1 cellular context compared by ENCODE assay signal in the genomic region with DNA sequence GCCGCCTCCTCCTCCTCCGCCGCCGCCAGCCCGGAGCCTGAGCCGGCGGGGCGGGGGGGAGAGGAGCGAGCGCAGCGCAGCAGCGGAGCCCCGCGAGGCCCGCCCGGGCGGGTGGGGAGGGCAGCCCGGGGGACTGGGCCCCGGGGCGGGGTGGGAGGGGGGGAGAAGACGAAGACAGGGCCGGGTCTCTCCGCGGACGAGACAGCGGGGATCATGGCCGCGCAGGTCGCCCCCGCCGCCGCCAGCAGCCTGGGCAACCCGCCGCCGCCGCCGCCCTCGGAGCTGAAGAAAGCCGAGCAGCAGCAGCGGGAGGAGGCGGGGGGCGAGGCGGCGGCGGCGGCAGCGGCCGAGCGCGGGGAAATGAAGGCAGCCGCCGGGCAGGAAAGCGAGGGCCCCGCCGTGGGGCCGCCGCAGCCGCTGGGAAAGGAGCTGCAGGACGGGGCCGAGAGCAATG.
TF ChIP-seq lines count a peak whose summit lies in the region.

No MANE protein-coding gene starts in this region.

TF ChIP-seq in endothelial cell of umbilical vein, 7 proteins besides CTCF, POLR2A, EP300 and RAD21:
- TF ChIP-seq FOS (IDR thresholded peaks at IDR 0.05; ENCODE audit: borderline replicate concordance, insufficient read depth, low read length), result no peak
- TF ChIP-seq, protein P1, sequence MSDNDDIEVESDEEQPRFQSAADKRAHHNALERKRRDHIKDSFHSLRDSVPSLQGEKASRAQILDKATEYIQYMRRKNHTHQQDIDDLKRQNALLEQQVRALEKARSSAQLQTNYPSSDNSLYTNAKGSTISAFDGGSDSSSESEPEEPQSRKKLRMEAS (IDR thresholded peaks at IDR 0.05; ENCODE audit: insufficient read depth, insufficient read length), result no peak
- no peak for TF ChIP-seq MYC (IDR thresholded peaks at IDR 0.05; ENCODE audit: low read depth, low read length)
- no peak for TF ChIP-seq POLR2AphosphoS5 (IDR thresholded peaks at IDR 0.05; ENCODE audit: insufficient read depth, low read depth, low read length)
- TF ChIP-seq JUN (IDR thresholded peaks at IDR 0.05; ENCODE audit: borderline replicate concordance, insufficient read depth, insufficient read length, low read depth), result no peak
- TF ChIP-seq EZH2 (IDR thresholded peaks at IDR 0.05; ENCODE audit: borderline replicate concordance, low read depth, low read length, severe bottlenecking), result no peak
- no peak for TF ChIP-seq GATA2 (IDR thresholded peaks at IDR 0.05; ENCODE audit: insufficient read depth, insufficient read length, low read depth, low read length)
